Comparison of ENCODE assay signal across 26 cellular contexts in genomic region chr2:115549731-115550130, GRCh38.
"Had no signal": no experiment of that assay in that cellular context is flagged by ENCODE, and none has a peak within 500 bp of the region (broad histone marks: within the 10 kb centered on the region; RNA-seq: fewer than 3 reads in every experiment).

No MANE protein-coding gene starts in this region.

- H3K4me3 ChIP-seq: adrenal gland, cardiac muscle cell, heart right ventricle, left lung, mucosa of descending colon, pancreas, right lobe of liver, stomach, suprapubic skin, tibial nerve had no signal

- DNase-seq: activated CD4-positive, alpha-beta T cell treated with anti-CD3 and anti-CD28 coated beads, Interleukin-2, amount 10 ng/mL, durations not matched to agents 24 days and 14 days; activated CD8-positive, alpha-beta T cell treated with anti-CD3 and anti-CD28 coated beads for 36 hours; activated naive CD4-positive, alpha-beta T cell; activated T-cell treated with anti-CD3 and anti-CD28 coated beads, Interleukin-2, amount 50 U/mL, for 1 hour; adrenal gland; heart right ventricle; kidney; left lung; mammary epithelial cell; mucosa of descending colon; nephron progenitor cell; pancreas; right lobe of liver; SK-N-SH; small intestine; stimulated activated CD4-positive, alpha-beta T cell treated with anti-CD3 and anti-CD28 coated beads, Interleukin-15, amount 100 ng/mL, for 24 hours; stomach; T-cell had no signal

- ATAC-seq: activated CD4-positive, CD25-positive, alpha-beta regulatory T cell treated with anti-CD3 and anti-CD28 coated beads, Interleukin-2, amount 50 U/mL, for 24 hours; activated CD8-positive, alpha-beta T cell treated with anti-CD3 and anti-CD28 coated beads for 36 hours; activated T-helper 17 cell treated with anti-CD3 and anti-CD28 coated beads, Interleukin-2, amount 50 U/mL, for 72 hours; heart right ventricle; left lung; mucosa of descending colon; pancreas; right lobe of liver; stimulated activated memory B cell treated with anti-CD40 and anti-IgM and Interleukin-4, amounts not matched to agents 10 μg/mL and 1 μg/mL and 100 μg/mL, for 72 hours; T-cell had no signal

- H3K27ac ChIP-seq: adrenal gland, cardiac muscle cell, epithelial cell of prostate, heart right ventricle, left lung, pancreas, right lobe of liver, stomach, suprapubic skin, tibial nerve, VCaP had no signal

- H3K27me3 ChIP-seq: adrenal gland, cardiac muscle cell, heart right ventricle, left lung, pancreas, right lobe of liver, stomach, suprapubic skin, tibial nerve had no signal

- H3K4me1 ChIP-seq: adrenal gland, heart right ventricle, left lung, right lobe of liver, stomach, suprapubic skin, tibial nerve had no signal

- H3K4me2 ChIP-seq: SK-N-SH had no signal

- FAIRE-seq: kidney, pancreas, small intestine had no signal

- H3K9ac ChIP-seq: SK-N-SH had no signal

- H3K9me3 ChIP-seq: adrenal gland, mucosa of descending colon, pancreas, right lobe of liver, SK-N-SH, stomach, suprapubic skin, tibial nerve had no signal

- H3K36me3 ChIP-seq: adrenal gland, cardiac muscle cell, heart right ventricle, left lung, pancreas, right lobe of liver, stomach, suprapubic skin, tibial nerve had no signal
